Comparison of ENCODE assay signal across 9 cellular contexts in genomic region chr1:23380236-23380635, GRCh38. TPM values are rescaled to one million over a fixed set of nuclear protein-coding genes. Genes with fewer than 3 reads are reported as not detected.
DNase-seq lines count a peak whose midpoint lies in the region; ATAC-seq and TF ChIP-seq lines count a peak whose summit lies in the region.
"Not testable (repeated sequence)": the region's sequence is repeated elsewhere in the genome, so short reads cannot be mapped to it uniquely, and the experiment has no call there.
"Had no signal": no experiment of that assay in that cellular context is flagged by ENCODE, and none has a peak within 500 bp of the region (broad histone marks: within the 10 kb centered on the region; RNA-seq: fewer than 3 reads in every experiment).

No MANE protein-coding gene starts in this region.

- not testable (repeated sequence) for H3K4me2 ChIP-seq in mesendoderm (ENCODE audit: low read length)

- intact Hi-C loops in breast epithelium (cut with DNase I; ENCODE audit: low total_unique reads); psoas muscle (cut with DNase I); vagina (cut with DNase I): not testable (repeated sequence)

- peak overlapping the region; percentile 82 for H3K4ac ChIP-seq in mesendoderm (ENCODE audit: low read depth, low read length)

- not testable (repeated sequence) for H3K79me2 ChIP-seq in mesendoderm (ENCODE audit: control insufficient read depth, insufficient read depth, low read length)

- not testable (repeated sequence) for TF ChIP-seq POLR2A in breast epithelium (IDR thresholded peaks at IDR 0.05); vagina (IDR thresholded peaks at IDR 0.05)

- CTCF ChIA-PET in HEK293 (lab: Yijun Ruan, JAX): not testable (repeated sequence)
- CTCF ChIA-PET in RWPE1 (lab: Yijun Ruan, JAX): interaction anchor here (0.7 to 1.0 kb wide), 2 partner anchors 23 to 366 kb away, joined by 3 read pairs; no protein-coding TSS in a partner anchor

- H2AK5ac ChIP-seq in mesendoderm (ENCODE audit: low read length): not testable (repeated sequence)

- peak overlapping the region; percentile 69 for H3K18ac ChIP-seq in mesendoderm (ENCODE audit: low read length)

- H2BK120ac ChIP-seq in mesendoderm (ENCODE audit: low read depth, low read length): peak overlapping the region; percentile 34

- ATAC-seq in psoas muscle: not testable (repeated sequence)

- not testable (repeated sequence) for H3K9me3 ChIP-seq in HEK293 (ENCODE audit: control insufficient read depth, insufficient read depth, low read depth, low read length); breast epithelium; endodermal cell (ENCODE audit: control insufficient read depth, low read length); psoas muscle; vagina

- not testable (repeated sequence) for H4K5ac ChIP-seq in mesendoderm (ENCODE audit: low read length)

- not testable (repeated sequence) for H3K79me1 ChIP-seq in mesendoderm (ENCODE audit: low read length)

- not testable (repeated sequence) for TF ChIP-seq CTCF in HEK293 (tag by site-specific recombination; IDR thresholded peaks at IDR 0.05); RWPE1 (conservative IDR thresholded peaks at IDR 0.05; ENCODE audit: low read depth); breast epithelium (IDR thresholded peaks at IDR 0.05); endodermal cell (conservative IDR thresholded peaks at IDR 0.05); psoas muscle (IDR thresholded peaks at IDR 0.05); vagina (IDR thresholded peaks at IDR 0.05)

- not testable (repeated sequence) for H3K23ac ChIP-seq in mesendoderm (ENCODE audit: low read length)

- H2BK15ac ChIP-seq in mesendoderm (replicated peaks; ENCODE audit: low read depth): not testable (repeated sequence)

- H3K27ac Mint-ChIP-seq in endodermal cell: not testable (repeated sequence)

- not testable (repeated sequence) for H3K4me3 ChIP-seq in HEK293 (ENCODE audit: low read depth, low read length); breast epithelium; endodermal cell (ENCODE audit: low read length); mesendoderm (ENCODE audit: low read length); psoas muscle; vagina

- not testable (repeated sequence) for DNase-seq in RWPE1 (ENCODE audit: low spot score); breast epithelium (ENCODE audit: low spot score in 2 of 2); mesendoderm; psoas muscle; vagina (ENCODE audit: extremely low spot score in 2 of 2)
- peak; percentile 49 for DNase-seq in endodermal cell

- 60 to 63% methylated on average over 4 of the region's 4 CpGs for WGBS in endodermal cell (ENCODE audit: insufficient coverage in 1 of 2, insufficient read length in 1 of 2), 2 experiments
- WGBS in mesendoderm (ENCODE audit: extremely low coverage, insufficient coverage, low lambda C conversion rate): no CpG with 5 or more reads among the region's 4 CpGs
- 33 to 63% (median 46%) methylated on average over 4 of the region's 4 CpGs for WGBS in psoas muscle, 3 donors

- not testable (repeated sequence) for H3K9ac ChIP-seq in endodermal cell (ENCODE audit: extremely low read depth, low read length, poor library complexity, severe bottlenecking); mesendoderm (ENCODE audit: low read length)

- not testable (repeated sequence) for H3K4me3 Mint-ChIP-seq in endodermal cell

- H3K27me3 ChIP-seq in breast epithelium; endodermal cell (ENCODE audit: control insufficient read depth, insufficient read depth, low read length, poor library complexity, severe bottlenecking); mesendoderm (ENCODE audit: insufficient read depth, low read length, poor library complexity); psoas muscle (ENCODE audit: insufficient read depth in 3 of 3, low read length in 2 of 3); vagina: not testable (repeated sequence)

- POLR2A ChIA-PET in HEK293 (lab: Yijun Ruan, JAX); RWPE1 (lab: Yijun Ruan, JAX; ENCODE audit: low non-redundant PET): not testable (repeated sequence)

- H3K56ac ChIP-seq in mesendoderm (ENCODE audit: low read length): peak overlapping the region; percentile 1

- peaks cover 57% of the 10 kb centered on the region for H3K27me3 Mint-ChIP-seq in endodermal cell (ENCODE audit: insufficient read depth)

- not testable (repeated sequence) for H3K9me3 Mint-ChIP-seq in endodermal cell

- not testable (repeated sequence) for H3K36me3 Mint-ChIP-seq in endodermal cell (ENCODE audit: low read depth)

- not testable (repeated sequence) for H4K8ac ChIP-seq in mesendoderm (ENCODE audit: low read depth, low read length)

- not testable (repeated sequence) for H2BK5ac ChIP-seq in mesendoderm (ENCODE audit: low read length)

- H3K27ac ChIP-seq in HEK293 (ENCODE audit: extremely low read depth, low read depth, low read length); endodermal cell (ENCODE audit: low read depth, low read length); mesendoderm (ENCODE audit: low read depth, low read length): not testable (repeated sequence)
- peak overlapping the region; percentile 97 for H3K27ac ChIP-seq in RWPE1
- H3K27ac ChIP-seq in breast epithelium: peak overlapping the region; percentile 36
- peak overlapping the region; percentile 9 for H3K27ac ChIP-seq in psoas muscle
- H3K27ac ChIP-seq in vagina: peak overlapping the region; percentile 13

- peaks cover 14% of the 10 kb centered on the region for H3K4me1 Mint-ChIP-seq in endodermal cell

- H3K36me3 ChIP-seq in HEK293 (ENCODE audit: control insufficient read depth in 2 of 2, insufficient read depth in 1 of 2, low read length in 2 of 2); breast epithelium; endodermal cell (ENCODE audit: control insufficient read depth, insufficient read depth, low read length); mesendoderm (ENCODE audit: control insufficient read depth, insufficient read depth, low read length); vagina: not testable (repeated sequence)
- peaks cover 0 to 40% of the 10 kb centered on the region in 2 donors for H3K36me3 ChIP-seq in psoas muscle (ENCODE audit: insufficient read depth in 1 of 2, low read depth in 1 of 2)

- H3K4me1 ChIP-seq in HEK293 (ENCODE audit: control insufficient read depth, insufficient read depth, low read length); endodermal cell (ENCODE audit: control insufficient read depth, insufficient read depth, low read length); mesendoderm (ENCODE audit: control insufficient read depth, low read depth, low read length): not testable (repeated sequence)
- H3K4me1 ChIP-seq in breast epithelium: peaks cover 0 to 10% of the 10 kb centered on the region in 2 donors
- peaks cover 12% of the 10 kb centered on the region for H3K4me1 ChIP-seq in psoas muscle
- H3K4me1 ChIP-seq in vagina: peaks cover 46% of the 10 kb centered on the region

TF ChIP-seq in HEK293, 187 proteins besides CTCF, POLR2A, EP300 and RAD21:
- TF ChIP-seq SP7 (tag by site-specific recombination; IDR thresholded peaks at IDR 0.05): peak; percentile 54; the same call in 1 of the 2 replicates
- TF ChIP-seq GLIS1 (tag by site-specific recombination; IDR thresholded peaks at IDR 0.05): 0 out of 2 replicates have a peak, but pooled peaks have one; percentile 10

RNA-seq across cellular contexts. Expression of gene ZNF436, which starts 10.6 kb away (rescaled TPM):
- total RNA-seq in breast epithelium: 10 to 100 TPM; 19.5 to 36.6 (median 23.9) TPM
- 10 to 100 TPM in 1 of 2 donors, 1 to 10 TPM in 1; 8.9 to 10.3 TPM for total RNA-seq in endodermal cell
- 10.1 TPM for polyA plus RNA-seq in endodermal cell (2013, experiment 1 of 2)
- polyA plus RNA-seq in endodermal cell (2013, experiment 2 of 2): 9.5 TPM
- polyA plus RNA-seq in mesendoderm (2013, experiment 1 of 2): 1.5 TPM
- polyA plus RNA-seq in mesendoderm (2013, experiment 2 of 2): 1.5 TPM
- 10 to 100 TPM in 1 of 4 donors, 1 to 10 TPM in 3; 6.8 to 11.5 (median 8.6) TPM for total RNA-seq in psoas muscle
- polyA plus RNA-seq in psoas muscle: 1 to 10 TPM; 2.2 to 7.2 (median 3.1) TPM
- total RNA-seq in vagina: 20.9 TPM

RNA-seq across cellular contexts. Expression of gene HNRNPR, which starts 36.2 kb away (rescaled TPM):
- 100 to 1,000 TPM in 2 of 3 donors, 10 to 100 TPM in 1; 56.6 to 114 (median 109) TPM for total RNA-seq in breast epithelium
- total RNA-seq in endodermal cell: 100 to 1,000 TPM; 187 to 210 TPM
- polyA plus RNA-seq in endodermal cell (2013, experiment 1 of 2): 247 TPM
- 229 TPM for polyA plus RNA-seq in endodermal cell (2013, experiment 2 of 2)
- polyA plus RNA-seq in mesendoderm (2013, experiment 1 of 2): 205 TPM
- polyA plus RNA-seq in mesendoderm (2013, experiment 2 of 2): 197 TPM
- 10 to 100 TPM; 39.8 to 81.0 (median 71.4) TPM for total RNA-seq in psoas muscle
- 100 to 1,000 TPM in 1 of 3 donors, 10 to 100 TPM in 2; 46.3 to 107 (median 94.0) TPM for polyA plus RNA-seq in psoas muscle
- total RNA-seq in vagina: 64.3 TPM

RNA-seq across cellular contexts. Expression of gene TCEA3, which starts 44.3 kb away (rescaled TPM):
- total RNA-seq in breast epithelium: 10 to 100 TPM in 2 of 3 donors, 1 to 10 TPM in 1; 8.5 to 38.0 (median 31.2) TPM
- total RNA-seq in endodermal cell: 1 to 10 TPM; 4.0 to 4.7 TPM
- polyA plus RNA-seq in endodermal cell (2013, experiment 1 of 2): 2.4 TPM
- 2.2 TPM for polyA plus RNA-seq in endodermal cell (2013, experiment 2 of 2)
- polyA plus RNA-seq in mesendoderm (2013, experiment 1 of 2): 0.17 TPM
- polyA plus RNA-seq in mesendoderm (2013, experiment 2 of 2): 0.17 TPM
- total RNA-seq in psoas muscle: 100 to 1,000 TPM; 140 to 200 (median 170) TPM
- 100 to 1,000 TPM in 2 of 3 donors, 10 to 100 TPM in 1; 70.2 to 301 (median 195) TPM for polyA plus RNA-seq in psoas muscle
- total RNA-seq in vagina: 26.5 TPM
- total RNA-seq: A172, B cell had no signal
